ENCODE assay signal across 8 cellular contexts in the genomic region with DNA sequence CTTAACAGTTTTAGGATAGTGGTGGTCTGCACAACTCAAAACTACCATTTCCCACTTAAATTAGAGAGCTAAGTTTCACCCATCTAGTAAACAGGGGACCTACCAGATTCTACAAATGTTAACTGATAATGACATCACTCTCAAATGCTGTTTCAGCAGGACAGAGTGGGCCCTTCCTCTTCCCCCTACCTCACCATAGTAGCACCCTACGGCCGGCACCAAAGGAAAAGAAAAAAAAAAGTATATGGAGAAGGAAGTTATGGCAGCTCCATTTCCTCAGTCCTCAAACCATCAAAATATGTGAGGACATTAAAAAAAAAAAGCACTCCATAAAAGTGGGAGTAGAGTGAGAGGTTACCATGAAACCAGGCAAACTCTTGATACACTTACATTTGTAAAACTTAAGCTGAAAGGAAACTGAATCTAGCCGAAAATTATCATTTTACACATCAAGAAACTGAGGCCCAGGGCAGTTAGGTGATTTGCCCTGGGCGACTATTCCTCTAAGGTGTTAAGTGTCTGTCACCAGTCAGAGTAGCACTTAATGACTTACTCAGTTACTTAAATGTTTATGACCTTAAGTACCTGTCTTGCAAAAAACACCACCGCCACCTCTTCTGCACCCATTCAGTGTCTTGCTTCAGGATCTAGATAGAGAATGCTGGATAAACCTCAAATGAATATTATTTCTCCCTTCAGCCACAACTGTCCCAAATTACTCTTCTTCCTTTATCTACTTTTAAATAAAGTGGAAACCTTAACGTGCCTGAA. TPM values are rescaled to one million over a fixed set of nuclear protein-coding genes. Genes with fewer than 3 reads are reported as not detected.
DNase-seq lines count a peak whose midpoint lies in the region; ATAC-seq, FAIRE-seq and TF ChIP-seq lines count a peak whose summit lies in the region.

No MANE protein-coding gene starts in this region.

- H3K9me2 ChIP-seq in hepatocyte (replicated peaks; ENCODE audit: insufficient read depth), result no peaks in the 10 kb centered on the region

- H3K4me3 ChIP-seq in WI38 (ENCODE audit: low read depth, low read length), result peak overlapping the region; percentile 97
- H3K4me3 ChIP-seq in hepatocyte, result peak overlapping the region; percentile 53
- peak overlapping the region; percentile 19 to 81 for H3K4me3 ChIP-seq in small intestine (ENCODE audit: low read depth in 1 of 2, low read length in 2 of 2)

- H3K4me1 ChIP-seq in hepatocyte (ENCODE audit: insufficient read depth) (peaks cover 29% of the 10 kb centered on the region), small intestine (ENCODE audit: control insufficient read depth in 2 of 2, insufficient read depth in 1 of 2, low read depth in 1 of 2, low read length in 1 of 2) (peaks cover 3 to 14% of the 10 kb centered on the region in 2 donors)

- no peaks in the 10 kb centered on the region for H3K9me3 ChIP-seq in hepatocyte (ENCODE audit: low read depth)
- H3K9me3 ChIP-seq in small intestine (ENCODE audit: control insufficient read depth, low read depth), result no peaks in the 10 kb centered on the region

- H3K27me3 ChIP-seq in hepatocyte, result no peaks in the 10 kb centered on the region
- no peaks in the 10 kb centered on the region for H3K27me3 ChIP-seq in small intestine (ENCODE audit: control insufficient read depth in 2 of 2, insufficient read depth in 2 of 2, low read length in 2 of 2)

- TF ChIP-seq CTCF in WI38 (IDR thresholded peaks at IDR 0.05; ENCODE audit: low read depth, low read length), result no peak
- no peak for TF ChIP-seq CTCF in hepatocyte (IDR thresholded peaks at IDR 0.05; ENCODE audit: poor library complexity)
- no peak for TF ChIP-seq CTCF in GM10266 (IDR thresholded peaks at IDR 0.05; ENCODE audit: control insufficient read depth, insufficient read depth, low read depth, missing control alignments)

- in situ Hi-C loops in ACHN (cut with HindIII; ENCODE audit: low pct_ligation_motif_present, low pct_unique_long_range_greater_than_20kb, low sequenced_read_pairs), result no loop called here

- H2AFZ ChIP-seq in hepatocyte, result no peak overlapping the region

- H3K36me3 ChIP-seq in hepatocyte (replicated peaks; ENCODE audit: insufficient read depth, low read depth) (no peaks in the 10 kb centered on the region), small intestine (ENCODE audit: control insufficient read depth in 2 of 2, insufficient read depth in 2 of 2, low read length in 2 of 2) (no peaks in the 10 kb centered on the region)

- peak overlapping the region; percentile 84 for H3K4me2 ChIP-seq in hepatocyte

- ATAC-seq in GM21528 (IDR thresholded peaks at IDR 0.05; ENCODE audit: low FRiP score, unreplicated experiment), result no peak

- FAIRE-seq in GM19239 (lab: Jason Lieb, UNC), result peak; percentile 49
- no peak for FAIRE-seq in small intestine (lab: Jason Lieb, UNC)

- under 1% methylated on average over 6 of the region's 6 CpGs for WGBS in hepatocyte (ENCODE audit: low lambda C conversion rate, missing lambda C conversion rate)
- 1% methylated on average over 6 of the region's 6 CpGs for WGBS in small intestine, 3 donors

- H4K20me1 ChIP-seq in hepatocyte (ENCODE audit: insufficient read depth, poor library complexity, severe bottlenecking), result peaks cover 71% of the 10 kb centered on the region

- peak; percentile 16 for DNase-seq in ACHN
- DNase-seq in GM19239 (ENCODE audit: insufficient read length, low spot score), result no peak
- no peak for DNase-seq in hepatocyte (ENCODE audit: low spot score)
- peak; percentile 38 for DNase-seq in small intestine
- DNase-seq in NCI-H748 (lab: John Stamatoyannopoulos, UW; ENCODE audit: unreplicated experiment), result no peak
- no peak for DNase-seq in GM10266 (ENCODE audit: extremely low spot score)

- H3K79me2 ChIP-seq in hepatocyte, result peaks cover 76% of the 10 kb centered on the region

- H3K27ac ChIP-seq in hepatocyte (peak overlapping the region; percentile 99), small intestine (ENCODE audit: low read depth in 1 of 2, low read length in 1 of 2) (no peak overlapping the region)

RNA-seq across cellular contexts. Expression of a gene that starts 2.7 kb away (rescaled TPM):
- total RNA-seq in hepatocyte, result 14.2 and 20.2 TPM in 2 replicates
- 3.4 and 4.5 TPM in 2 replicates for polyA plus RNA-seq in hepatocyte
- polyA plus RNA-seq in small intestine, result 1 to 10 TPM; 3.8 to 8.0 (median 4.9) TPM

RNA-seq across cellular contexts. Expression of a gene that starts 56.7 kb away (rescaled TPM):
- 51.0 and 52.7 TPM in 2 replicates for total RNA-seq in hepatocyte
- 32.0 and 34.1 TPM in 2 replicates for polyA plus RNA-seq in hepatocyte
- 10 to 100 TPM; 24.0 to 39.5 (median 33.3) TPM for polyA plus RNA-seq in small intestine

Comparison
In these comparisons a context has a peak if more than half of its experiments do, and no peak if none do; other contexts are left out.
1. DNase-seq: peak in ACHN (single experiment) and small intestine (single experiment); none in GM19239 (single experiment), hepatocyte (single experiment), NCI-H748 (single experiment) and GM10266 (single experiment).
2. Peak in every context shown above with its lines, with median percentiles within 50 percentile points of each other: H3K4me3 ChIP-seq.